8 cellular contexts compared by ENCODE assay signal in the genomic region with DNA sequence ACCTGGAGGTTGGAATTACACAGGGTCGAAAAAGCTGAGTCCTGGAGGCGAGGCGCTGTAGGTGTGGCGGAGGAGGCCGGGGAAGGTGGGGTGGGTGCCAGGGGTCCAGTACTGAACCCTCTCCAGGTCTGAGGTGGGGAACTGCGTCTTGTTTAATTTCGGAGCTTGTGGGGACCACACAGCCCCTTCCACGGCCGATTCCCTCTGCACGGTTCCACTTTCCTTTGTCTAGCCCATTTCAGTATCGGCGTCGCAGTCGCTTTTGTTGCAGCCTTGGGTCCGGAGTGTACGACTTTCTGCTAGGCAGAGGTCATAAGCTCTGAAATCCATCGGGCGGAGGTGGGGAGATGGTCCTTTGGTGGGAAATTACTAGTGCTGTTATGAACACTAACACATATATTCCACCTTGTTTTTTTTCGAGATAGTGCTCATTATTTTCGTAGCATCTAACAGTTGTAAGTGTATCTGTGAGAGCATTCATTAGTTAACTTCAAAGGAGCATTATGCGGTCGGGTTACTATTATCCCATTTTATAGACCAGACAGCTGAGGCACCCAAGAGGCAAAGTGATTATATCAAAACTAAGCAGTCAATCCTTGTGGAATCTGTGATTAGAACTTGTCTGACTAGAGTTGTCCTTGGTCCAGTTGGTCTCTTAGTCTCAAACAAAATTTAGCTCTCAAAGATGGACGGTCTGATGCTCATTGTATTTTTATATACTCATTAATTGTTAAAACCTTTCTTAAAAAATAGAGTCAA. TPM values are rescaled to one million over a fixed set of nuclear protein-coding genes. Genes with fewer than 3 reads are reported as not detected.
DNase-seq lines count a peak whose midpoint lies in the region; ATAC-seq lines count a peak whose summit lies in the region.

No MANE protein-coding gene starts in this region.

- peaks cover 15 to 19% of the 10 kb centered on the region in 2 donors for H3K27me3 Mint-ChIP-seq in CD4-positive, alpha-beta memory T cell
- peaks cover 21% of the 10 kb centered on the region for H3K27me3 Mint-ChIP-seq in IgD-negative memory B cell
- peaks cover 22 to 43% (median 30%) of the 10 kb centered on the region in 5 donors for H3K27me3 Mint-ChIP-seq in naive thymus-derived CD8-positive, alpha-beta T cell

- DNase-seq in CD4-positive, alpha-beta memory T cell: no peak
- no peak for DNase-seq in naive thymus-derived CD8-positive, alpha-beta T cell
- no peak for DNase-seq in activated effector memory CD4-positive, alpha-beta T cell treated with Interleukin-2 at 50 U/mL for 16 hours
- no peak for DNase-seq in middle frontal gyrus (ENCODE audit: extremely low spot score, low spot score)
- DNase-seq in UCSD-AML1 (lab: John Stamatoyannopoulos, UW; ENCODE audit: unreplicated experiment): no peak

- no peak overlapping the region for H3K27ac ChIP-seq in CD4-positive, alpha-beta memory T cell (ENCODE audit: low read depth, low read length)

- H3K4me3 Mint-ChIP-seq in CD4-positive, alpha-beta memory T cell: peak overlapping the region in 5 of 8 donors; percentile 3 to 63 (median 33)
- H3K4me3 Mint-ChIP-seq in IgD-negative memory B cell: peak overlapping the region in 3 of 4 donors; percentile 72 to 89 (median 74)
- H3K4me3 Mint-ChIP-seq in naive thymus-derived CD8-positive, alpha-beta T cell: peak overlapping the region in 8 of 10 donors; percentile 1 to 46 (median 24)

- ATAC-seq in esophagus mucosa (peak; percentile 11), HG02588 (IDR thresholded peaks at IDR 0.05; ENCODE audit: unreplicated experiment) (no peak)
- no peak for ATAC-seq in naive thymus-derived CD8-positive, alpha-beta T cell

- no peak overlapping the region for H3K4me3 ChIP-seq in CD4-positive, alpha-beta memory T cell (ENCODE audit: low read length in 2 of 2)

- H3K9me3 Mint-ChIP-seq in CD4-positive, alpha-beta memory T cell: peaks cover 0 to 9% (median 5%) of the 10 kb centered on the region in 8 donors
- H3K9me3 Mint-ChIP-seq in IgD-negative memory B cell: peaks cover 0 to 6% (median 2%) of the 10 kb centered on the region in 3 donors
- peaks cover 0 to 10% (median 2%) of the 10 kb centered on the region in 9 donors for H3K9me3 Mint-ChIP-seq in naive thymus-derived CD8-positive, alpha-beta T cell

- peaks cover 0 to 8% (median 1%) of the 10 kb centered on the region in 4 donors for H3K4me1 Mint-ChIP-seq in CD4-positive, alpha-beta memory T cell
- peaks cover 2 to 14% (median 7%) of the 10 kb centered on the region in 3 donors for H3K4me1 Mint-ChIP-seq in IgD-negative memory B cell
- peaks cover 3 to 12% (median 7%) of the 10 kb centered on the region in 4 donors for H3K4me1 Mint-ChIP-seq in naive thymus-derived CD8-positive, alpha-beta T cell

- intact Hi-C loops in CD4-positive, alpha-beta memory T cell (cut with micrococcal nuclease): no loop called here

- no peaks in the 10 kb centered on the region for H3K36me3 Mint-ChIP-seq in CD4-positive, alpha-beta memory T cell
- peaks cover 1% of the 10 kb centered on the region for H3K36me3 Mint-ChIP-seq in IgD-negative memory B cell
- H3K36me3 Mint-ChIP-seq in naive thymus-derived CD8-positive, alpha-beta T cell: peaks cover 0 to 9% (median 0%) of the 10 kb centered on the region in 3 donors

- POLR2A ChIA-PET in CD4-positive, alpha-beta memory T cell (lab: Charles Lee; ENCODE audit: partially characterized antibody): no interaction called here
- POLR2A ChIA-PET in naive thymus-derived CD8-positive, alpha-beta T cell (lab: Charles Lee): no interaction called here

- H3K9me3 ChIP-seq in CD4-positive, alpha-beta memory T cell (ENCODE audit: control insufficient read depth in 1 of 2, low read length in 2 of 2): no peaks in the 10 kb centered on the region

- no peaks in the 10 kb centered on the region for H3K27me3 ChIP-seq in CD4-positive, alpha-beta memory T cell (ENCODE audit: insufficient read depth, low read length)

- H3K36me3 ChIP-seq in CD4-positive, alpha-beta memory T cell (ENCODE audit: insufficient read depth, low read length): no peaks in the 10 kb centered on the region

- H3K27ac Mint-ChIP-seq in CD4-positive, alpha-beta memory T cell: no peak overlapping the region
- no peak overlapping the region for H3K27ac Mint-ChIP-seq in IgD-negative memory B cell
- no peak overlapping the region for H3K27ac Mint-ChIP-seq in naive thymus-derived CD8-positive, alpha-beta T cell

- CTCF ChIA-PET in CD4-positive, alpha-beta memory T cell (lab: Charles Lee; ENCODE audit: partially characterized antibody): no interaction called here

- H3K4me1 ChIP-seq in CD4-positive, alpha-beta memory T cell (ENCODE audit: insufficient read depth, low read length): no peaks in the 10 kb centered on the region

RNA-seq across cellular contexts. Expression of a gene that starts 0.7 kb away (rescaled TPM):
- total RNA-seq in CD4-positive, alpha-beta memory T cell: not detected
- polyA plus RNA-seq in CD4-positive, alpha-beta memory T cell: not detected
- not detected for polyA plus RNA-seq in IgD-negative memory B cell
- 2.8 TPM for total RNA-seq in esophagus mucosa
- not detected for total RNA-seq in naive thymus-derived CD8-positive, alpha-beta T cell
- not detected for polyA plus RNA-seq in naive thymus-derived CD8-positive, alpha-beta T cell
